In genomic region chr11:28619870-28620540, GRCh38 we compare ENCODE assay signal across 15 cellular contexts.
A peak's percentile ranks its signal among the peaks of the same experiment; 100 is the strongest.
DNase-seq lines count a peak whose midpoint lies in the region; ATAC-seq, FAIRE-seq and TF ChIP-seq lines count a peak whose summit lies in the region.
"Had no signal": no experiment of that assay in that cellular context is flagged by ENCODE, and none has a peak within 500 bp of the region (broad histone marks: within the 10 kb centered on the region; RNA-seq: fewer than 3 reads in every experiment).

No MANE protein-coding gene starts in this region.

- DNase-seq in ELR (ENCODE audit: low read depth) (peak; percentile 84), dermis blood vessel endothelial cell (peak; percentile 53), GM19239 (ENCODE audit: insufficient read length, low spot score) (no peak), sciatic nerve (ENCODE audit: low spot score) (no peak)
- no peak for DNase-seq in activated CD4-positive, alpha-beta T cell treated with anti-CD3 and anti-CD28 coated beads, Interleukin-2, amount 50 U/mL, for 4 hours
- DNase-seq: BE2C; DMS79 treated with DMSO at 0.1 percent for 48 hours; effector memory CD4-positive, alpha-beta T cell; left cardiac atrium; psoas muscle had no signal

- H3K9me3 ChIP-seq in OCI-LY3 (ENCODE audit: insufficient read depth, low read length): no peaks in the 10 kb centered on the region
- peaks cover under 1% of the 10 kb centered on the region for H3K9me3 ChIP-seq in mesodermal cell (ENCODE audit: control insufficient read depth, low read length)
- H3K9me3 ChIP-seq: ascending aorta, BE2C, psoas muscle had no signal

- H3K4me3 ChIP-seq in OCI-LY3 (ENCODE audit: low read length) (no peak overlapping the region), mesodermal cell (ENCODE audit: extremely low read depth, insufficient read depth, low read length, poor library complexity, severe bottlenecking) (no peak overlapping the region)
- H3K4me3 ChIP-seq: ascending aorta, psoas muscle, SK-N-MC had no signal

- H3K4me2 ChIP-seq in OCI-LY3 (ENCODE audit: low read length): 0 out of 2 replicates have a peak overlapping the region, but pooled peaks have one; percentile 4

- intact Hi-C loops in sciatic nerve (cut with DNase I): no loop called here

- H4K20me1 ChIP-seq in OCI-LY3 (ENCODE audit: insufficient read depth, low read length): no peaks in the 10 kb centered on the region

- 56 to 60% methylated on average over 2 to 3 of the region's 5 CpGs for WGBS in mesodermal cell (ENCODE audit: insufficient coverage in 2 of 2), 2 experiments

- H3K4me1 ChIP-seq in OCI-LY3 (ENCODE audit: low read length) (peaks cover 8% of the 10 kb centered on the region), mesodermal cell (ENCODE audit: control insufficient read depth, insufficient read depth, low read length, poor library complexity, severe bottlenecking) (peaks cover 6% of the 10 kb centered on the region)
- H3K4me1 ChIP-seq: ascending aorta, BE2C, psoas muscle had no signal

- FAIRE-seq in GM19239 (lab: Jason Lieb, UNC): no peak

- ATAC-seq in sciatic nerve (no peak), GM19351 (IDR thresholded peaks at IDR 0.05; ENCODE audit: unreplicated experiment) (no peak)
- ATAC-seq: left cardiac atrium, psoas muscle had no signal

- no peaks in the 10 kb centered on the region for H3K79me2 ChIP-seq in OCI-LY3 (ENCODE audit: low read length)

- H3K27me3 ChIP-seq in OCI-LY3 (ENCODE audit: low read depth, low read length): no peaks in the 10 kb centered on the region
- H3K27me3 ChIP-seq: ascending aorta, BE2C had no signal

- TF ChIP-seq CTCF in OCI-LY3 (IDR thresholded peaks at IDR 0.05; ENCODE audit: low read depth, low read length): no peak

- H3K9ac ChIP-seq in OCI-LY3 (ENCODE audit: low read length): no peak overlapping the region

- H3K27ac ChIP-seq in OCI-LY3 (ENCODE audit: low read length) (no peak overlapping the region), mesodermal cell (ENCODE audit: low read depth, low read length, severe bottlenecking) (peak overlapping the region; percentile 16)
- H3K27ac ChIP-seq: ascending aorta, psoas muscle, SK-N-MC had no signal

- no peaks in the 10 kb centered on the region for H3K36me3 ChIP-seq in OCI-LY3 (replicated peaks; ENCODE audit: low read depth, low read length)
- H3K36me3 ChIP-seq in mesodermal cell (ENCODE audit: control insufficient read depth, insufficient read depth, low read length): no peaks in the 10 kb centered on the region
- H3K36me3 ChIP-seq: ascending aorta, BE2C had no signal

- H2AFZ ChIP-seq in OCI-LY3 (ENCODE audit: low read depth, low read length): no peak overlapping the region

Comparison
In these comparisons a context has a peak if more than half of its experiments do, and no peak if none do; other contexts are left out.
1. DNase-seq: peak in ELR (single experiment) and dermis blood vessel endothelial cell (single experiment); none in activated CD4-positive, alpha-beta T cell treated with anti-CD3 and anti-CD28 coated beads, Interleukin-2, amount 50 U/mL, for 4 hours (0 of 2), GM19239 (single experiment) and sciatic nerve (single experiment).